Comparison of ENCODE assay signal across 25 cellular contexts in genomic region chr20:6848992-6849391, GRCh38.
DNase-seq lines count a peak whose midpoint lies in the region; ATAC-seq, FAIRE-seq and TF ChIP-seq lines count a peak whose summit lies in the region.
"Had no signal": no experiment of that assay in that cellular context is flagged by ENCODE, and none has a peak within 500 bp of the region (broad histone marks: within the 10 kb centered on the region; RNA-seq: fewer than 3 reads in every experiment).

No MANE protein-coding gene starts in this region.

- H2AFZ ChIP-seq in GM12878 (ENCODE audit: control insufficient read depth, low read depth, low read length) (no peak overlapping the region), mesenchymal stem cell (ENCODE audit: low read depth, low read length) (no peak overlapping the region)
- H2AFZ ChIP-seq: GM23248 had no signal

- H3K4me2 ChIP-seq in GM12878 (ENCODE audit: control insufficient read depth, insufficient read depth) (no peak overlapping the region), mesenchymal stem cell (ENCODE audit: low read length, poor library complexity, severe bottlenecking) (no peak overlapping the region)
- H3K4me2 ChIP-seq: BLaER1 had no signal

- no peak for TF ChIP-seq RAD21 in GM12878 (IDR thresholded peaks at IDR 0.05; ENCODE audit: insufficient read depth, low read depth, low read length)

- POLR2A ChIA-PET in GM12878 (lab: Charles Lee) = interaction anchor here (0.8 to 4.0 kb wide), 11 partner anchors 10 to 76 kb away, joined by 3 to 61 read pairs (median 5); no protein-coding TSS in a partner anchor

- intact Hi-C loops in GM12878 (cut with micrococcal nuclease; ENCODE audit: unreplicated experiment) = no loop called here

- H2AK5ac ChIP-seq in mesenchymal stem cell (ENCODE audit: low read length, severe bottlenecking) = no peak overlapping the region

- no peak overlapping the region for H2BK120ac ChIP-seq in mesenchymal stem cell (ENCODE audit: low read depth, low read length)

- no peak overlapping the region for H2BK12ac ChIP-seq in mesenchymal stem cell (ENCODE audit: low read length in 2 of 2)

- DNase-seq in NCI-H82 (lab: John Stamatoyannopoulos, UW) = peak; percentile 35
- no peak for DNase-seq in NCI-H82 treated with DMSO at 0.1 percent for 48 hours (lab: John Stamatoyannopoulos, UW; ENCODE audit: unreplicated experiment)
- no peak for DNase-seq in GM12878 (ENCODE audit: low read depth, low spot score)
- peak; percentile 16 for DNase-seq in iPS-NIHi7 (ENCODE audit: extremely low spot score)
- no peak for DNase-seq in mesenchymal stem cell
- no peak for DNase-seq in middle frontal gyrus (ENCODE audit: extremely low spot score, low spot score)
- DNase-seq: CD4-positive, CD25-positive, alpha-beta regulatory T cell; CD8-positive, alpha-beta memory T cell; DMS 273 treated with DMSO at 0.1 percent for 48 hours; DMS79; EL; GF-D8; GM23248; HFFc6 had no signal

- H3K27me3 ChIP-seq in GM12878 (replicated peaks in 1 of 2; ENCODE audit: control insufficient read depth in 2 of 2, insufficient read depth in 2 of 2, low read length in 1 of 2) = no peaks in the 10 kb centered on the region
- H3K27me3 ChIP-seq in mesenchymal stem cell (ENCODE audit: control insufficient read depth in 1 of 2, insufficient read depth in 1 of 2, low read length in 2 of 2) = peaks cover 0 to 3% of the 10 kb centered on the region in 2 experiments
- H3K27me3 ChIP-seq: BLaER1 had no signal

- H3K4me3 ChIP-seq in GM12878 = no peak overlapping the region
- no peak overlapping the region for H3K4me3 ChIP-seq in mesenchymal stem cell (ENCODE audit: insufficient read depth in 1 of 2, low read depth in 1 of 2, low read length in 2 of 2)
- H3K4me3 ChIP-seq: BLaER1, GM23248, HAP-1 had no signal

- H3K18ac ChIP-seq in mesenchymal stem cell (ENCODE audit: low read depth in 1 of 2, low read length in 2 of 2) = no peak overlapping the region

- SMC1A ChIA-PET in GM12878 (lab: Charles Lee; ENCODE audit: uncharacterized antibody, unreplicated experiment) = interaction anchor here (0.6 to 17.1 kb wide), 18 partner anchors 10 to 90 kb away, joined by 3 to 370 read pairs (median 7); no protein-coding TSS in a partner anchor

- no peak overlapping the region for H4K8ac ChIP-seq in mesenchymal stem cell (ENCODE audit: low read length)

- H3K9ac ChIP-seq in GM12878 (ENCODE audit: control insufficient read depth, insufficient read depth, low read length) (no peak overlapping the region), mesenchymal stem cell (ENCODE audit: low read length) (no peak overlapping the region)
- H3K9ac ChIP-seq: BLaER1, GM23248 had no signal

- no peaks in the 10 kb centered on the region for H4K20me1 ChIP-seq in GM12878 (ENCODE audit: control insufficient read depth, insufficient read depth)
- H4K20me1 ChIP-seq: BLaER1 had no signal

- H3K36me3 ChIP-seq in GM12878 (ENCODE audit: control insufficient read depth in 2 of 2, insufficient read depth in 2 of 2, low read length in 1 of 2) (no peaks in the 10 kb centered on the region), mesenchymal stem cell (ENCODE audit: control insufficient read depth in 1 of 2, insufficient read depth in 2 of 2, low read depth in 1 of 2, low read length in 2 of 2) (no peaks in the 10 kb centered on the region)
- H3K36me3 ChIP-seq: BLaER1, HAP-1 had no signal

- H4K91ac ChIP-seq in mesenchymal stem cell (ENCODE audit: low read length) = no peak overlapping the region

- no peak for FAIRE-seq in GM12878 (lab: Jason Lieb, UNC)
- FAIRE-seq: A204.1, D721Med, GM12892, GM19239, H54 had no signal

- ATAC-seq in GM12878 (peak; percentile 43), HG02970 (IDR thresholded peaks at IDR 0.05; ENCODE audit: low FRiP score, unreplicated experiment) (no peak), GM18520 (IDR thresholded peaks at IDR 0.05; ENCODE audit: unreplicated experiment) (no peak)

- in situ Hi-C loops in GM12878 (cut with MboI) = no loop called here

- no peak overlapping the region for H2BK5ac ChIP-seq in mesenchymal stem cell (ENCODE audit: low read depth, low read length, poor library complexity, severe bottlenecking)

- no peak overlapping the region for H2BK15ac ChIP-seq in mesenchymal stem cell (ENCODE audit: low read depth, poor library complexity, severe bottlenecking)

- TF ChIP-seq EP300 in GM12878 (IDR thresholded peaks at IDR 0.05; ENCODE audit: borderline replicate concordance in 1 of 2, control insufficient read depth in 1 of 2, low read depth in 2 of 2, low read length in 2 of 2) = no peak

- H3K23ac ChIP-seq in mesenchymal stem cell (ENCODE audit: low read length in 2 of 2) = no peak overlapping the region

- H3K9me3 ChIP-seq in GM12878 (replicated peaks; ENCODE audit: control insufficient read depth, insufficient read depth, low read length) (no peaks in the 10 kb centered on the region), mesenchymal stem cell (ENCODE audit: control insufficient read depth, low read length) (no peaks in the 10 kb centered on the region)
- H3K9me3 ChIP-seq: BLaER1, HAP-1 had no signal

- RAD21 ChIA-PET in GM12878 (lab: Charles Lee; ENCODE audit: unreplicated experiment) = interaction anchor here (0.6 to 8.1 kb wide), 14 partner anchors 10 to 90 kb away, joined by 3 to 129 read pairs (median 6); no protein-coding TSS in a partner anchor

- no peaks in the 10 kb centered on the region for H3K79me2 ChIP-seq in GM12878 (ENCODE audit: control insufficient read depth, insufficient read depth, low read length)

- TF ChIP-seq POLR2A in GM12878 (IDR thresholded peaks at IDR 0.05; ENCODE audit: low read depth, low read length) = no peak

- H3K4me1 ChIP-seq in GM12878 (ENCODE audit: control insufficient read depth, insufficient read depth, low read length) (no peaks in the 10 kb centered on the region), mesenchymal stem cell (ENCODE audit: control insufficient read depth, insufficient read depth, low read depth, low read length) (no peaks in the 10 kb centered on the region)
- H3K4me1 ChIP-seq: BLaER1, HAP-1 had no signal

- H3K79me1 ChIP-seq in mesenchymal stem cell (replicated peaks; ENCODE audit: low read length, poor library complexity, severe bottlenecking) = no peaks in the 10 kb centered on the region

- no peak overlapping the region for H3K4ac ChIP-seq in mesenchymal stem cell (ENCODE audit: low read depth in 1 of 2, low read length in 2 of 2)

- CTCF ChIA-PET in GM12878 (lab: Yijun Ruan, JAX) = interaction anchor here (0.7 to 7.8 kb wide), 16 partner anchors 9 to 191 kb away, joined by 3 to 77 read pairs (median 4); no protein-coding TSS in a partner anchor

- WGBS in GM12878 (ENCODE audit: insufficient coverage, insufficient replicate concordance, low lambda C conversion rate, missing lambda C conversion rate) = 44% methylated on average over 2 of the region's 2 CpGs
- 29% methylated on average over 1 of the region's 2 CpGs for WGBS in mesenchymal stem cell

- TF ChIP-seq CTCF in GM12878 (IDR thresholded peaks at IDR 0.05 in 2 of 3, conservative IDR thresholded peaks at IDR 0.05 in 1 of 3; ENCODE audit: control insufficient read depth in 2 of 3, extremely low read depth in 1 of 3, insufficient read depth in 1 of 3, low read depth in 3 of 3, low read length in 3 of 3) = no peak

- BruUV-seq in GM12878 (replicated peaks; lab: Mats Ljungman, UMichigan) = no TSS peak

- H3K27ac ChIP-seq in GM12878 (ENCODE audit: control insufficient read depth, insufficient read depth) = no peak overlapping the region
- H3K27ac ChIP-seq in mesenchymal stem cell (ENCODE audit: low read length, poor library complexity, severe bottlenecking) = no peak overlapping the region
- H3K27ac ChIP-seq: 22Rv1, BLaER1, C4-2B, GM23248 had no signal

- H3K14ac ChIP-seq in mesenchymal stem cell (ENCODE audit: low read length in 2 of 2) = no peak overlapping the region

TF ChIP-seq in GM12878, 131 proteins besides CTCF, POLR2A, EP300 and RAD21 (continues in another document):
- no peak for TF ChIP-seq ZNF384 (IDR thresholded peaks at IDR 0.05; ENCODE audit: borderline replicate concordance, low read depth, low read length)
- TF ChIP-seq MEF2A (IDR thresholded peaks at IDR 0.05; ENCODE audit: insufficient read depth, low read depth, low read length) = no peak
- no peak for TF ChIP-seq CHD4 (IDR thresholded peaks at IDR 0.05)
- TF ChIP-seq IKZF1 (conservative IDR thresholded peaks at IDR 0.05) = peak; percentile 62
- TF ChIP-seq GATAD2B (conservative IDR thresholded peaks at IDR 0.05; ENCODE audit: low read depth) = no peak
- TF ChIP-seq MEF2B (IDR thresholded peaks at IDR 0.05; ENCODE audit: partially characterized antibody, poor library complexity, severe bottlenecking) = no peak
- no peak for TF ChIP-seq ZBED1 (IDR thresholded peaks at IDR 0.05; ENCODE audit: borderline replicate concordance)
- TF ChIP-seq CEBPB (IDR thresholded peaks at IDR 0.05; ENCODE audit: borderline replicate concordance in 1 of 2, low read depth in 2 of 2, low read length in 2 of 2) = no peak
- TF ChIP-seq ZBTB40 (IDR thresholded peaks at IDR 0.05; ENCODE audit: borderline replicate concordance) = no peak
- TF ChIP-seq SIX5 (IDR thresholded peaks at IDR 0.05; ENCODE audit: low read depth, low read length, severe bottlenecking) = no peak

Comparison
In these comparisons a context has a peak if more than half of its experiments do, and no peak if none do; other contexts are left out.
1. DNase-seq: peak in NCI-H82 (single experiment) and iPS-NIHi7 (single experiment); none in NCI-H82 treated with DMSO at 0.1 percent for 48 hours (single experiment), GM12878 (single experiment), mesenchymal stem cell (single experiment) and middle frontal gyrus (single experiment).